18 cellular contexts compared by ENCODE assay signal in the genomic region with DNA sequence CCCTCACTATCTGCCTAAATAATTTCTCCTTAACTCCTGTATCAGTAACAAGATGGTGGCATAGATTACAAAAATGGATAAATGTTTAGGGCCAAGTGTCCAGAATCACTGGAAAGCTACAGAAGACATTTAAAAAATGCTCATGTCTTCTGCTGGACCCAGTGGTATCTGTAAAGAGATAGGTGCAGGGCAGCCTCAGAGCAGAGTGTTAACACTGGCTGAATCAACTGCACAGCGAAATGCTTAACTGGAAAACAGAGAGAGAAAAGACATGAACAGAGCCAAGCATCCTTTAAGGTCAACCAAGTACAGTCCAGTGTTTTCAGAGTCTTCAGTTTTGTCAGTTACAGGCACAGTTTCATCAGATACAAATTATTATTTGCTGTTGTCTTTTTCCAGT.
"Had no signal": no experiment of that assay in that cellular context is flagged by ENCODE, and none has a peak within 500 bp of the region (broad histone marks: within the 10 kb centered on the region; RNA-seq: fewer than 3 reads in every experiment).

No MANE protein-coding gene starts in this region.

- H3K9me3 Mint-ChIP-seq: T-helper 2 cell treated with Interferon-gamma antibody and Interleukin-4, amounts not matched to agents 5 μg/mL and 100 μg/mL, for 36 hours had no signal

- H3K36me3 ChIP-seq: adrenal gland, SJSA1 had no signal

- DNase-seq: activated CD4-positive, alpha-beta T cell treated with anti-CD3 and anti-CD28 coated beads for 48 hours; activated CD4-positive, alpha-beta T cell treated with anti-CD3 and anti-CD28 coated beads, Interleukin-2, amount 50 U/mL, for 4 hours; activated CD4-positive, CD25-positive, alpha-beta regulatory T cell treated with anti-CD3 and anti-CD28 coated beads, Interleukin-2, amount 50 U/mL, for 72 hours; activated CD8-positive, alpha-beta memory T cell treated with anti-CD3 and anti-CD28 coated beads, Interleukin-2, amount 50 U/mL, for 48 hours; activated CD8-positive, alpha-beta T cell treated with anti-CD3 and anti-CD28 coated beads, Interleukin-2, amount 10 ng/mL, durations not matched to agents 7 days and 5 days; activated naive CD4-positive, alpha-beta T cell treated with anti-CD3 and anti-CD28 coated beads, Interleukin-2, amount 50 U/mL, for 16 hours; activated naive CD8-positive, alpha-beta T cell treated with anti-CD3 and anti-CD28 coated beads, Interleukin-2, amount 10 ng/mL, durations not matched to agents 7 days and 5 days; activated T-cell treated with anti-CD3 and anti-CD28 coated beads, Interleukin-2, amount 50 U/mL, for 1 hour; adrenal gland; anterior cingulate cortex; central memory CD4-positive, alpha-beta T cell; Karpas-422; NCI-H187 treated with DMSO at 0.1 percent for 48 hours; NCI-H345; SW 1271 had no signal

- H3K27ac Mint-ChIP-seq: activated CD8-positive, alpha-beta T cell treated with anti-CD3 and anti-CD28 coated beads, Interleukin-2, amount 10 ng/mL, durations not matched to agents 7 days and 5 days; activated naive CD8-positive, alpha-beta T cell treated with anti-CD3 and anti-CD28 coated beads, Interleukin-2, amount 10 ng/mL, durations not matched to agents 7 days and 5 days; T-helper 2 cell treated with Interferon-gamma antibody and Interleukin-4, amounts not matched to agents 5 μg/mL and 100 μg/mL, for 36 hours had no signal

- H3K36me3 Mint-ChIP-seq: activated naive CD8-positive, alpha-beta T cell treated with anti-CD3 and anti-CD28 coated beads, Interleukin-2, amount 10 ng/mL, durations not matched to agents 7 days and 5 days had no signal

- H3K27me3 Mint-ChIP-seq: activated naive CD8-positive, alpha-beta T cell treated with anti-CD3 and anti-CD28 coated beads, Interleukin-2, amount 10 ng/mL, durations not matched to agents 7 days and 5 days had no signal

- H3K4me1 ChIP-seq: adrenal gland, SJSA1 had no signal

- H3K4me3 Mint-ChIP-seq: activated CD8-positive, alpha-beta T cell treated with anti-CD3 and anti-CD28 coated beads, Interleukin-2, amount 10 ng/mL, durations not matched to agents 7 days and 5 days; activated naive CD8-positive, alpha-beta T cell treated with anti-CD3 and anti-CD28 coated beads, Interleukin-2, amount 10 ng/mL, durations not matched to agents 7 days and 5 days; T-helper 2 cell treated with Interferon-gamma antibody and Interleukin-4, amounts not matched to agents 5 μg/mL and 100 μg/mL, for 36 hours; WTC11 had no signal

- H3K4me3 ChIP-seq: adrenal gland, SJSA1 had no signal

- H3K9me3 ChIP-seq: adrenal gland, SJSA1 had no signal

- H3K4me1 Mint-ChIP-seq: activated naive CD8-positive, alpha-beta T cell treated with anti-CD3 and anti-CD28 coated beads, Interleukin-2, amount 10 ng/mL, durations not matched to agents 7 days and 5 days had no signal

- H3K27ac ChIP-seq: adrenal gland, SJSA1 had no signal

- H3K27me3 ChIP-seq: adrenal gland, SJSA1 had no signal
